In genomic region chr5:77437194-77437593, GRCh38 we compare ENCODE assay signal across 2 cellular contexts.
TF ChIP-seq lines count a peak whose summit lies in the region.

No MANE protein-coding gene starts in this region.

TF ChIP-seq in GM12878, 131 proteins besides CTCF, POLR2A, EP300 and RAD21 (continued from another document):
- TF ChIP-seq ZBTB4 (CRISPR knock-in tag; IDR thresholded peaks at IDR 0.05) (no peak), ZZZ3 (IDR thresholded peaks at IDR 0.05; ENCODE audit: control insufficient read depth, insufficient read length, low read depth) (no peak)

TF ChIP-seq in neural cell, 6 proteins besides CTCF, POLR2A, EP300 and RAD21 (continued from another document):
- TF ChIP-seq REST (IDR thresholded peaks at IDR 0.05; ENCODE audit: borderline replicate concordance) (no peak), SMC3 (conservative IDR thresholded peaks at IDR 0.05; ENCODE audit: poor library complexity) (peak; percentile 83)
